Comparison of ENCODE assay signal across 19 cellular contexts in the genomic region with DNA sequence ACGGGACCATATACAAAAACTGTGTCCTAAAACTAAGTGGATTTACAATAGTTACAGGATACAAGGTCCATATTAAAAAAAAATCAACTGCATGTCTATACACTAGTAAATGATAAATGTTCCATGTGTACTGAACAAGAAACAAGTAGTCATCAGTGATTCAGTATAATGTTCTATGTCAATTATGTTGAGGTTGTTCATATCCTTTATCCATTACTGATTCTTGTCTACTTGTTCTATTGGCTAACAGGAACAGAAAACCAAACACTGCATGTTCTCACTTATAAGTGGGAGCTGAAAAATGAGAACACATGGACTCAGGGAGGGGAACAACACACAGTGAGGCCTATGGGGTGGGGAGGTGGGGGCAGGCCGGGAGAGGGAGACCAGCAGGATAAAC.
"Had no signal": no experiment of that assay in that cellular context is flagged by ENCODE, and none has a peak within 500 bp of the region (broad histone marks: within the 10 kb centered on the region; RNA-seq: fewer than 3 reads in every experiment).

No MANE protein-coding gene starts in this region.

- H3K27me3 ChIP-seq: brain microvascular endothelial cell, Peyer's patch, SJSA1 had no signal

- H3K9me3 ChIP-seq: Peyer's patch, SJSA1 had no signal

- H3K27ac ChIP-seq: brain microvascular endothelial cell, Peyer's patch, SJSA1 had no signal

- H3K4me1 ChIP-seq: Peyer's patch had no signal

- H3K36me3 ChIP-seq: brain microvascular endothelial cell, Peyer's patch, SJSA1 had no signal

- H3K4me3 ChIP-seq: Peyer's patch, SJSA1 had no signal

- DNase-seq: activated CD4-positive, alpha-beta T cell treated with anti-CD3 and anti-CD28 coated beads for 48 hours; activated CD4-positive, alpha-beta T cell treated with anti-CD3 and anti-CD28 coated beads, Interleukin-2, amount 50 U/mL, for 48 hours; activated CD4-positive, CD25-positive, alpha-beta regulatory T cell treated with anti-CD3 and anti-CD28 coated beads, Interleukin-2, amount 50 U/mL, for 72 hours; activated CD8-positive, alpha-beta memory T cell treated with anti-CD3 and anti-CD28 coated beads, Interleukin-2, amount 10 ng/mL, durations not matched to agents 7 days and 5 days; activated effector memory CD4-positive, alpha-beta T cell treated with anti-CD3 and anti-CD28 coated beads, Interleukin-2, amount 50 U/mL, for 16 hours; activated naive CD4-positive, alpha-beta T cell treated with anti-CD3 and anti-CD28 coated beads for 36 hours; activated T-cell treated with anti-CD3 and anti-CD28 coated beads, Interleukin-2, amount 50 U/mL, for 24 hours; amygdala; brain microvascular endothelial cell; cerebellar nuclear complex; NCI-H1048; NCI-H1694 treated with DMSO at 0.1 percent for 48 hours; NCI-H2029 treated with DMSO at 0.1 percent for 48 hours; NCI-H510A treated with DMSO at 0.1 percent for 48 hours; NCI-H69; NK-92 treated with Interleukin-12 subunit alpha and Interleukin-12 subunit beta, amount 100 ng/mL, for 24 hours; Peyer's patch; SHP77 had no signal
